9 cellular contexts compared by ENCODE assay signal in genomic region chr11:61963016-61963281, GRCh38. TPM values are rescaled to one million over a fixed set of nuclear protein-coding genes. Genes with fewer than 3 reads are reported as not detected.
DNase-seq lines count a peak whose midpoint lies in the region; ATAC-seq and TF ChIP-seq lines count a peak whose summit lies in the region.
"Had no signal": no experiment of that assay in that cellular context is flagged by ENCODE, and none has a peak within 500 bp of the region (broad histone marks: within the 10 kb centered on the region; RNA-seq: fewer than 3 reads in every experiment).

No MANE protein-coding gene starts in this region.

- H3K27ac Mint-ChIP-seq in activated naive CD4-positive, alpha-beta T cell treated with anti-CD3 and anti-CD28 coated beads, Interleukin-2, amount 10 ng/mL, durations not matched to agents 7 days and 5 days, result peak overlapping the region; percentile 63
- peak overlapping the region in 3 of 5 experiments; percentile 43 to 100 (median 97) for H3K27ac Mint-ChIP-seq in brain
- H3K27ac Mint-ChIP-seq in type B pancreatic cell, result peak overlapping the region; percentile 72

- peaks cover 17 to 44% of the 10 kb centered on the region in 2 donors for H3K4me1 ChIP-seq in muscle layer of duodenum (ENCODE audit: control insufficient read depth in 1 of 2, insufficient read depth in 2 of 2, low read length in 2 of 2)

- CTCF ChIA-PET in activated naive CD4-positive, alpha-beta T cell treated with anti-CD3 and anti-CD28 coated beads, Interleukin-2, amount 10 ng/mL, durations not matched to agents 7 days and 5 days (lab: Charles Lee), result interaction anchor here (0.7 to 1.7 kb wide), 4 partner anchors 10 to 119 kb away, joined by 3 to 9 read pairs (median 4); no protein-coding TSS in a partner anchor

- no peaks in the 10 kb centered on the region for H3K9me3 ChIP-seq in muscle layer of duodenum (ENCODE audit: control insufficient read depth in 1 of 2, low read length in 2 of 2)

- peak overlapping the region; percentile 97 for H3K27ac ChIP-seq in muscle layer of duodenum (ENCODE audit: low read length)

- H3K4me3 Mint-ChIP-seq in activated naive CD4-positive, alpha-beta T cell treated with anti-CD3 and anti-CD28 coated beads, Interleukin-2, amount 10 ng/mL, durations not matched to agents 7 days and 5 days, result no peak overlapping the region
- H3K4me3 Mint-ChIP-seq in brain (peak overlapping the region in 4 of 5 experiments; percentile 16 to 99 (median 70)), type B pancreatic cell (peak overlapping the region; percentile 71)

- H3K36me3 Mint-ChIP-seq in activated naive CD4-positive, alpha-beta T cell treated with anti-CD3 and anti-CD28 coated beads, Interleukin-2, amount 10 ng/mL, durations not matched to agents 7 days and 5 days, result peaks cover 41% of the 10 kb centered on the region
- H3K36me3 Mint-ChIP-seq in brain (peaks cover 69% of the 10 kb centered on the region), type B pancreatic cell (peaks cover 32% of the 10 kb centered on the region)

- DNase-seq in activated naive CD4-positive, alpha-beta T cell treated with anti-CD3 and anti-CD28 coated beads, Interleukin-2, amount 10 ng/mL, durations not matched to agents 7 days and 5 days, result no peak
- no peak for DNase-seq in activated naive CD4-positive, alpha-beta T cell (lab: John Stamatoyannopoulos, UW)
- no peak for DNase-seq in type B pancreatic cell (ENCODE audit: extremely low spot score, unreplicated experiment)
- DNase-seq in NOMO-1 treated with dmso at 0.1 percent for 144 hours (lab: John Stamatoyannopoulos, UW; ENCODE audit: unreplicated experiment), result no peak
- no peak for DNase-seq in 8988T
- DNase-seq: NCI-H774 had no signal

- peaks cover 35% of the 10 kb centered on the region for H3K4me1 Mint-ChIP-seq in activated naive CD4-positive, alpha-beta T cell treated with anti-CD3 and anti-CD28 coated beads, Interleukin-2, amount 10 ng/mL, durations not matched to agents 7 days and 5 days
- peaks cover 49% of the 10 kb centered on the region for H3K4me1 Mint-ChIP-seq in brain
- peaks cover 20% of the 10 kb centered on the region for H3K4me1 Mint-ChIP-seq in type B pancreatic cell (ENCODE audit: unreplicated experiment)

- H3K4me3 ChIP-seq in muscle layer of duodenum (ENCODE audit: low read depth in 1 of 2, low read length in 2 of 2), result no peak overlapping the region

- no peaks in the 10 kb centered on the region for H3K27me3 ChIP-seq in muscle layer of duodenum (ENCODE audit: low read depth, low read length)

- no peaks in the 10 kb centered on the region for H3K9me3 Mint-ChIP-seq in activated naive CD4-positive, alpha-beta T cell treated with anti-CD3 and anti-CD28 coated beads, Interleukin-2, amount 10 ng/mL, durations not matched to agents 7 days and 5 days
- peaks cover 0 to 8% (median 0%) of the 10 kb centered on the region in 5 experiments for H3K9me3 Mint-ChIP-seq in brain
- H3K9me3 Mint-ChIP-seq in type B pancreatic cell, result no peaks in the 10 kb centered on the region

- no peak for ATAC-seq in HG03442 (IDR thresholded peaks at IDR 0.05; ENCODE audit: unreplicated experiment)

- TF ChIP-seq CTCF in brain (conservative IDR thresholded peaks at IDR 0.05) (no peak), type B pancreatic cell (conservative IDR thresholded peaks at IDR 0.05) (no peak)

- H3K27me3 Mint-ChIP-seq in activated naive CD4-positive, alpha-beta T cell treated with anti-CD3 and anti-CD28 coated beads, Interleukin-2, amount 10 ng/mL, durations not matched to agents 7 days and 5 days, result peaks cover 6% of the 10 kb centered on the region
- H3K27me3 Mint-ChIP-seq in brain, result peaks cover 7% of the 10 kb centered on the region
- no peaks in the 10 kb centered on the region for H3K27me3 Mint-ChIP-seq in type B pancreatic cell

- H3K36me3 ChIP-seq in muscle layer of duodenum (ENCODE audit: control insufficient read depth in 1 of 2, insufficient read depth in 2 of 2, low read length in 2 of 2), result peaks cover 33 to 49% of the 10 kb centered on the region in 2 donors

RNA-seq across cellular contexts. Expression of gene FTH1, which starts 4.5 kb away (rescaled TPM):
- 7,408 TPM for polyA plus RNA-seq in brain (ENCODE audit: insufficient read depth, low read depth, low replicate concordance)
- 1,346 and 2,108 TPM in 2 replicates for total RNA-seq in type B pancreatic cell (ENCODE audit: low replicate concordance)

RNA-seq across cellular contexts. Expression of gene BEST1, which starts 12.8 kb away (rescaled TPM):
- polyA plus RNA-seq in brain (ENCODE audit: insufficient read depth, low read depth, low replicate concordance), result 12.1 TPM
- total RNA-seq in type B pancreatic cell (ENCODE audit: low replicate concordance), result 0.14 and 0.31 TPM in 2 replicates

RNA-seq across cellular contexts. Expression of gene RAB3IL1, which starts 45.6 kb away (rescaled TPM):
- polyA plus RNA-seq in brain (ENCODE audit: insufficient read depth, low read depth, low replicate concordance), result 5.9 TPM
- total RNA-seq in type B pancreatic cell (ENCODE audit: low replicate concordance), result 2.1 and 16.6 TPM in 2 replicates
